In the genomic region with DNA sequence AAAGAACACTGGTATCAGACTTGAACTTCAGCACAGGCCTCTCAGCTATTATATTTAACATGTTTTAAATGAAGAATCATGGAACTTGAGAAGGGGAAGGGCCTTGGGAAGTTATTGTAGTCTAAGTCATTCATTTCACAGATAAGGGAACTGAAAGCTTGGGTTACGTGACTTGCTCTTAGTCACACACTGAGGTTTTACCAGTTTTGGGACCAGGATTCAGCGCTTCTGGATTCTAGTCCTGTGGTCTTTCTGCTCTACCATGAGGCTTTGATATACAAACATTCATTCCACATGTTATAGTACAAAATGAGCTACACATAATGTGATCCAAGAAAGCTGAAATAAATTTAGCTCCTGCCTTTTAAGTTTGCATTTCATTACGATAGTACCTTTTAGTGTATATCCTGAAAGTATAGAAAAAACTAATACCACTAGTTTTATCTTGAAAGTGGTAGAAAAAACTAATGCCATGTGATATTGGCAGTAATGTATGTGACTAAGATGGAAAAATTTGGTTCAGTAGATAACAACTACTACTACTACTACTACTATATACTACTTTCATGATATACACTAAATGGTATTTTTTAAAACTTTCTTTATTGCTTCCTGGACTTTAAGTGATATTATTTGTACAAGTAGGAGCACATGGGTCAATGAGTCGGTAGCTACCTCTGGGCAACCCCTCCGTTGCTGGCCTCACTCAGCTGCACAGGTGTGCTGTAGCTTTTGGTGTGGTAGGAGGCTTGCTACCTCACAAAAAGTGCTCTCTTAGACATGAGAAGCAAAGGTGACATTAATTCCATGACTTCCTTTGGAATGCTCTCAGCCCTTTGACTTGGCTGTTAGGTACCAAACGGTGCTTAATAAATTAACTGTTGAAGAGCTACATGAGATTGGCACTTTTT, we compare ENCODE assay signal across 9 cellular contexts. TPM values are rescaled to one million over a fixed set of nuclear protein-coding genes. Genes with fewer than 3 reads are reported as not detected.
DNase-seq lines count a peak whose midpoint lies in the region; ATAC-seq and TF ChIP-seq lines count a peak whose summit lies in the region.
"Had no signal": no experiment of that assay in that cellular context is flagged by ENCODE, and none has a peak within 500 bp of the region (broad histone marks: within the 10 kb centered on the region; RNA-seq: fewer than 3 reads in every experiment).

No MANE protein-coding gene starts in this region.

- peaks cover 14% of the 10 kb centered on the region for H3K4me1 Mint-ChIP-seq in activated naive CD4-positive, alpha-beta T cell treated with anti-CD3 and anti-CD28 coated beads, Interleukin-2, amount 10 ng/mL, durations not matched to agents 7 days and 5 days
- H3K4me1 Mint-ChIP-seq in stimulated activated effector memory CD8-positive, alpha-beta T cell treated with anti-CD3 and anti-CD28 coated beads, Interleukin-12 subunit alpha, Interleukin-12 subunit beta, amount 100 ng/mL, for 72 hours, result peaks cover 23% of the 10 kb centered on the region

- ATAC-seq in GM19328 (IDR thresholded peaks at IDR 0.05; ENCODE audit: unreplicated experiment) (peak; percentile 81), HG03196 (IDR thresholded peaks at IDR 0.05; ENCODE audit: unreplicated experiment) (peak; percentile 85)
- peak; percentile 95 for ATAC-seq in stimulated activated effector memory CD8-positive, alpha-beta T cell treated with anti-CD3 and anti-CD28 coated beads, Interleukin-12 subunit alpha, Interleukin-12 subunit beta, amount 100 ng/mL, for 72 hours

- no peaks in the 10 kb centered on the region for H3K9me3 Mint-ChIP-seq in activated naive CD4-positive, alpha-beta T cell treated with anti-CD3 and anti-CD28 coated beads, Interleukin-2, amount 10 ng/mL, durations not matched to agents 7 days and 5 days
- H3K9me3 Mint-ChIP-seq in stimulated activated effector memory CD8-positive, alpha-beta T cell treated with anti-CD3 and anti-CD28 coated beads, Interleukin-12 subunit alpha, Interleukin-12 subunit beta, amount 100 ng/mL, for 72 hours, result no peaks in the 10 kb centered on the region
- H3K9me3 Mint-ChIP-seq: nephron had no signal

- DNase-seq in A172 (ENCODE audit: low spot score), result peak; percentile 11
- DNase-seq in activated naive CD4-positive, alpha-beta T cell treated with anti-CD3 and anti-CD28 coated beads, Interleukin-2, amount 10 ng/mL, durations not matched to agents 7 days and 5 days, result no peak
- no peak for DNase-seq in stimulated activated effector memory CD8-positive, alpha-beta T cell treated with anti-CD3 and anti-CD28 coated beads, Interleukin-12 subunit alpha, Interleukin-12 subunit beta, amount 100 ng/mL, for 72 hours (ENCODE audit: low spot score in 2 of 2)
- DNase-seq in C1 segment of cervical spinal cord (lab: John Stamatoyannopoulos, UW), result no peak
- no peak for DNase-seq in GM19238 (ENCODE audit: insufficient read length, low spot score)
- no peak for DNase-seq in vagina (ENCODE audit: extremely low spot score in 2 of 2)

- no peak overlapping the region for H3K4me3 Mint-ChIP-seq in activated naive CD4-positive, alpha-beta T cell treated with anti-CD3 and anti-CD28 coated beads, Interleukin-2, amount 10 ng/mL, durations not matched to agents 7 days and 5 days
- no peak overlapping the region for H3K4me3 Mint-ChIP-seq in stimulated activated effector memory CD8-positive, alpha-beta T cell treated with anti-CD3 and anti-CD28 coated beads, Interleukin-12 subunit alpha, Interleukin-12 subunit beta, amount 100 ng/mL, for 72 hours
- H3K4me3 Mint-ChIP-seq: nephron had no signal

- H3K27ac ChIP-seq in vagina, result no peak overlapping the region

- no peak for TF ChIP-seq CTCF in vagina (IDR thresholded peaks at IDR 0.05)

- H3K4me3 ChIP-seq in vagina, result no peak overlapping the region

- H3K27me3 Mint-ChIP-seq in activated naive CD4-positive, alpha-beta T cell treated with anti-CD3 and anti-CD28 coated beads, Interleukin-2, amount 10 ng/mL, durations not matched to agents 7 days and 5 days, result no peaks in the 10 kb centered on the region

- CTCF ChIA-PET in activated naive CD4-positive, alpha-beta T cell treated with anti-CD3 and anti-CD28 coated beads, Interleukin-2, amount 10 ng/mL, durations not matched to agents 7 days and 5 days (lab: Charles Lee), result interaction anchor here (0.8 to 4.6 kb wide), 17 partner anchors 9 to 435 kb away, joined by 3 to 35 read pairs (median 4); a partner anchor contains a TSS

- H3K9me3 ChIP-seq in vagina, result no peaks in the 10 kb centered on the region

- TF ChIP-seq POLR2A in vagina (IDR thresholded peaks at IDR 0.05), result no peak

- no peaks in the 10 kb centered on the region for H3K4me1 ChIP-seq in vagina

- peaks cover 5% of the 10 kb centered on the region for H3K36me3 Mint-ChIP-seq in activated naive CD4-positive, alpha-beta T cell treated with anti-CD3 and anti-CD28 coated beads, Interleukin-2, amount 10 ng/mL, durations not matched to agents 7 days and 5 days
- H3K36me3 Mint-ChIP-seq in stimulated activated effector memory CD8-positive, alpha-beta T cell treated with anti-CD3 and anti-CD28 coated beads, Interleukin-12 subunit alpha, Interleukin-12 subunit beta, amount 100 ng/mL, for 72 hours, result peaks cover 32% of the 10 kb centered on the region

- H3K27me3 ChIP-seq in vagina, result no peaks in the 10 kb centered on the region

- intact Hi-C loops in vagina (cut with DNase I), result no loop called here

- H3K36me3 ChIP-seq in vagina, result no peaks in the 10 kb centered on the region

- peak overlapping the region; percentile 7 for H3K27ac Mint-ChIP-seq in activated naive CD4-positive, alpha-beta T cell treated with anti-CD3 and anti-CD28 coated beads, Interleukin-2, amount 10 ng/mL, durations not matched to agents 7 days and 5 days
- peak overlapping the region; percentile 81 for H3K27ac Mint-ChIP-seq in stimulated activated effector memory CD8-positive, alpha-beta T cell treated with anti-CD3 and anti-CD28 coated beads, Interleukin-12 subunit alpha, Interleukin-12 subunit beta, amount 100 ng/mL, for 72 hours

RNA-seq across cellular contexts. Expression of a gene that starts 40.7 kb away (rescaled TPM):
- 0.59 and 0.79 TPM in 2 replicates for total RNA-seq in A172 (2014; rRNA removed; shearing (Covaris generic))
- total RNA-seq in vagina, result not detected
